Comparison of ENCODE assay signal across 8 cellular contexts in genomic region chr3:53045107-53045783, GRCh38. TPM values are rescaled to one million over a fixed set of nuclear protein-coding genes. Genes with fewer than 3 reads are reported as not detected.
DNase-seq lines count a peak whose midpoint lies in the region; ATAC-seq, FAIRE-seq and TF ChIP-seq lines count a peak whose summit lies in the region.

No MANE protein-coding gene starts in this region.

- peak overlapping the region; percentile 91 for H3K27ac ChIP-seq in Panc1 (ENCODE audit: low read length)
- H3K27ac ChIP-seq in neutrophil, result peak overlapping the region; percentile 56
- peak overlapping the region; percentile 82 to 96 (median 94) for H3K27ac ChIP-seq in tibial nerve

- TF ChIP-seq POLR2A in tibial nerve (IDR thresholded peaks at IDR 0.05), result peak in 1 of 2 donors; percentile 41

- TF ChIP-seq EP300 in tibial nerve (IDR thresholded peaks at IDR 0.05), result no peak

- FAIRE-seq in frontal cortex (lab: Jason Lieb, UNC), result no peak

- CTCF ChIA-PET in Panc1 (lab: Charles Lee), result interaction anchor here (0.7 kb wide), 1 partner anchor 183 kb away, joined by 3 read pairs; no protein-coding TSS in a partner anchor

- no TSS peak for BruUV-seq in Panc1 (replicated peaks; lab: Mats Ljungman, UMichigan)

- peak; percentile 85 for DNase-seq in Right ventricle myocardium inferior (ENCODE audit: missing footprints)
- DNase-seq in cardiac septum (ENCODE audit: low spot score), result no peak
- DNase-seq in Panc1 (ENCODE audit: low read depth, low spot score), result no peak
- peak; percentile 39 for DNase-seq in activated gamma-delta T cell treated with anti-CD3 and anti-CD28 coated beads, Interleukin-2, amount 50 U/mL, for 16 hours (ENCODE audit: low read depth)
- peak; percentile 88 to 95 for DNase-seq in frontal cortex (ENCODE audit: low spot score in 2 of 2)
- peak in 1 of 2 donors; percentile 19 for DNase-seq in tibial nerve (ENCODE audit: low spot score in 2 of 2)

- peak overlapping the region; percentile 67 to 76 for H3K4me3 ChIP-seq in Panc1 (ENCODE audit: low read depth in 2 of 2, low read length in 2 of 2)
- H3K4me3 ChIP-seq in neutrophil (ENCODE audit: low read depth in 1 of 2, low read length in 1 of 2), result peak overlapping the region; percentile 77 to 80
- H3K4me3 ChIP-seq in tibial nerve, result peak overlapping the region; percentile 69 to 94 (median 78)

- TF ChIP-seq CTCF in Panc1 (IDR thresholded peaks at IDR 0.05) (no peak), neutrophil (IDR thresholded peaks at IDR 0.05) (no peak), tibial nerve (IDR thresholded peaks at IDR 0.05) (peak in 2 of 5 experiments; percentile 17 to 18)

- 0 to 2% methylated on average over 17 to 82 of the region's 138 CpGs for WGBS in tibial nerve, 2 donors

- in situ Hi-C loops in Panc1 (cut with HindIII; ENCODE audit: low pct_unique_long_range_greater_than_20kb, low sequenced_read_pairs), result no loop called here

- H3K27me3 ChIP-seq in Panc1 (ENCODE audit: control insufficient read depth, insufficient read depth, low read length) (no peaks in the 10 kb centered on the region), neutrophil (peaks cover 37% of the 10 kb centered on the region), tibial nerve (no peaks in the 10 kb centered on the region)

- ATAC-seq in Right ventricle myocardium inferior (peak; percentile 63), HG02938 (IDR thresholded peaks at IDR 0.05; ENCODE audit: unreplicated experiment) (peak; percentile 27), Panc1 (peak; percentile 75)

- H3K9me3 ChIP-seq in Panc1 (ENCODE audit: control insufficient read depth, insufficient read depth, low read depth, low read length), result no peaks in the 10 kb centered on the region
- H3K9me3 ChIP-seq in neutrophil, result no peaks in the 10 kb centered on the region
- no peaks in the 10 kb centered on the region for H3K9me3 ChIP-seq in tibial nerve

- POLR2A ChIA-PET in Panc1 (lab: Charles Lee), result interaction anchor here (0.6 kb wide), 2 partner anchors 97 to 145 kb away, joined by 3 read pairs; no protein-coding TSS in a partner anchor

- no peaks in the 10 kb centered on the region for H3K36me3 ChIP-seq in Panc1 (ENCODE audit: control insufficient read depth, insufficient read depth, low read length)
- no peaks in the 10 kb centered on the region for H3K36me3 ChIP-seq in neutrophil
- no peaks in the 10 kb centered on the region for H3K36me3 ChIP-seq in tibial nerve

- intact Hi-C loops in Right ventricle myocardium inferior (cut with DNase I) (no loop called here), cardiac septum (cut with DNase I) (loop anchor here (5.0 to 10.0 kb wide), 2 partner anchors 68 to 640 kb away; no protein-coding TSS in a partner anchor), Panc1 (cut with micrococcal nuclease; ENCODE audit: unreplicated experiment) (no loop called here)

- peaks cover 24% of the 10 kb centered on the region for H3K4me1 ChIP-seq in Panc1 (ENCODE audit: control insufficient read depth, insufficient read depth, low read length)
- peaks cover 16% of the 10 kb centered on the region in 2 experiments for H3K4me1 ChIP-seq in neutrophil (ENCODE audit: control insufficient read depth in 1 of 2, insufficient read depth in 1 of 2, low read depth in 1 of 2, low read length in 1 of 2)
- peaks cover 0 to 27% (median 4%) of the 10 kb centered on the region in 4 donors for H3K4me1 ChIP-seq in tibial nerve

RNA-seq across cellular contexts. Expression of gene SFMBT1, which starts 0.6 kb away (rescaled TPM):
- 14.9 TPM for total RNA-seq in Right ventricle myocardium inferior
- 14.7 TPM for total RNA-seq in cardiac septum
- 24.4 TPM for total RNA-seq in Panc1 (2021; ENCODE audit: unreplicated experiment)
- polyA plus RNA-seq in Panc1 (2012; ENCODE audit: insufficient read length), result 10.6 TPM
- total RNA-seq in frontal cortex, result 22.8 TPM
- 10 to 100 TPM; 15.5 to 31.2 (median 18.2) TPM for total RNA-seq in tibial nerve

Comparison
In these comparisons a context has a peak if more than half of its experiments do, and no peak if none do; other contexts are left out.
1. DNase-seq: peak in Right ventricle myocardium inferior (single experiment), activated gamma-delta T cell treated with anti-CD3 and anti-CD28 coated beads, Interleukin-2, amount 50 U/mL, for 16 hours (single experiment) and frontal cortex (2 of 2); none in cardiac septum (single experiment) and Panc1 (single experiment).
2. Peak in every context shown above with its lines, with median percentiles within 50 percentile points of each other: ATAC-seq, H3K27ac ChIP-seq and H3K4me3 ChIP-seq.